ENCODE assay signal across 1 cellular context in the genomic region with DNA sequence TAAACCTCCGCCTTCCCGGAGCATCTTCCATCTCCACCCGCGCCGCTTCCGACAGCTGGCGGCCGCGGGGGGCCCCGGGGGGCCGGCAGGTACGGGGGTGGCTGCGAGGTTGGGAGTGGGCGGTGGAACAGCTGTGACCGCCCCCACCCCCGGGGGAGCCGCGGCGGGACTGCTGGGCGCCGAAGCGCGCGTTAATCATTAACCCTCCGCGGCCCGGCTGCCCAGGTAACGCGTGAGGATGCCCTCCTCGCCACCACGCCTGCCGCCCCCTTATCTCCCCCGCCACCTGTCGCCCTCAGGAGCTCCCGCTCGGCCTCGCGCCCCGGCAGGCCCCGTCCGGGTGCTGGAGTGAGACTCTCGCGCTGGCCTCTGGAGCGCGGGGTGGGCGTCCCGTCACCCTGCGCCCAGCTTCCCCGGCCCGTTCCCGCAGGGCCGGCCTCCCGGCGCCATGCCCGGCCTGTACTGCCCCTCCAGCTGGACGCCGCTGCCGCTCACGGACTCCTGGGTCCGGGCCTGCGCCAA.
A peak's percentile ranks its signal among the peaks of the same experiment; 100 is the strongest.
TF ChIP-seq lines count a peak whose summit lies in the region.

No MANE protein-coding gene starts in this region.

TF ChIP-seq in HepG2, 621 proteins besides CTCF, POLR2A, EP300 and RAD21 (continued from another document and continues in another):
- TF ChIP-seq NFAT5 (CRISPR knock-in tag; IDR thresholded peaks at IDR 0.05) = no peak
- TF ChIP-seq PCBP1 (IDR thresholded peaks at IDR 0.05; ENCODE audit: borderline replicate concordance, low read depth, low read length) = no peak
- TF ChIP-seq ZNF772 (CRISPR knock-in tag; IDR thresholded peaks at IDR 0.05) = no peak
- TF ChIP-seq, protein P1, sequence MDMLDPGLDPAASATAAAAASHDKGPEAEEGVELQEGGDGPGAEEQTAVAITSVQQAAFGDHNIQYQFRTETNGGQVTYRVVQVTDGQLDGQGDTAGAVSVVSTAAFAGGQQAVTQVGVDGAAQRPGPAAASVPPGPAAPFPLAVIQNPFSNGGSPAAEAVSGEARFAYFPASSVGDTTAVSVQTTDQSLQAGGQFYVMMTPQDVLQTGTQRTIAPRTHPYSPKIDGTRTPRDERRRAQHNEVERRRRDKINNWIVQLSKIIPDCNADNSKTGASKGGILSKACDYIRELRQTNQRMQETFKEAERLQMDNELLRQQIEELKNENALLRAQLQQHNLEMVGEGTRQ (IDR thresholded peaks at IDR 0.05; ENCODE audit: low read depth, low read length) = no peak
- TF ChIP-seq, protein P1 (CRISPR knock-in tag; IDR thresholded peaks at IDR 0.05; ENCODE audit: borderline replicate concordance) = no peak
- no peak for TF ChIP-seq NCOA1 (CRISPR knock-in tag; IDR thresholded peaks at IDR 0.05)
- 0 out of 2 replicates have a peak, but pooled peaks have one; percentile 60 for TF ChIP-seq ZFP82 (CRISPR knock-in tag; IDR thresholded peaks at IDR 0.05; ENCODE audit: borderline replicate concordance)
- no peak for TF ChIP-seq NFE2L1 (CRISPR knock-in tag; IDR thresholded peaks at IDR 0.05; ENCODE audit: borderline replicate concordance)
- no peak for TF ChIP-seq ZNF282 (IDR thresholded peaks at IDR 0.05; ENCODE audit: partially characterized antibody)
- no peak for TF ChIP-seq SRSF4 (IDR thresholded peaks at IDR 0.05; ENCODE audit: low read depth, low read length, poor library complexity, severe bottlenecking)
- TF ChIP-seq REPIN1 (CRISPR knock-in tag; IDR thresholded peaks at IDR 0.05; ENCODE audit: borderline replicate concordance, low read depth) = 0 out of 2 replicates have a peak, but pooled peaks have one; percentile 57
- no peak for TF ChIP-seq FOXK2 (IDR thresholded peaks at IDR 0.05)
- no peak for TF ChIP-seq ZNF660 (CRISPR knock-in tag; IDR thresholded peaks at IDR 0.05; ENCODE audit: borderline replicate concordance, low read depth)
- TF ChIP-seq MED13 (CRISPR knock-in tag; IDR thresholded peaks at IDR 0.05) = no peak
- TF ChIP-seq NAIF1 (CRISPR knock-in tag; IDR thresholded peaks at IDR 0.05; ENCODE audit: borderline replicate concordance) = no peak
- TF ChIP-seq NFATC3 (CRISPR knock-in tag; IDR thresholded peaks at IDR 0.05) = no peak
- TF ChIP-seq ZNF33A (CRISPR knock-in tag; IDR thresholded peaks at IDR 0.05; ENCODE audit: borderline replicate concordance) = no peak
- TF ChIP-seq ZSCAN22 (CRISPR knock-in tag; IDR thresholded peaks at IDR 0.05) = no peak
- TF ChIP-seq, protein P2, sequence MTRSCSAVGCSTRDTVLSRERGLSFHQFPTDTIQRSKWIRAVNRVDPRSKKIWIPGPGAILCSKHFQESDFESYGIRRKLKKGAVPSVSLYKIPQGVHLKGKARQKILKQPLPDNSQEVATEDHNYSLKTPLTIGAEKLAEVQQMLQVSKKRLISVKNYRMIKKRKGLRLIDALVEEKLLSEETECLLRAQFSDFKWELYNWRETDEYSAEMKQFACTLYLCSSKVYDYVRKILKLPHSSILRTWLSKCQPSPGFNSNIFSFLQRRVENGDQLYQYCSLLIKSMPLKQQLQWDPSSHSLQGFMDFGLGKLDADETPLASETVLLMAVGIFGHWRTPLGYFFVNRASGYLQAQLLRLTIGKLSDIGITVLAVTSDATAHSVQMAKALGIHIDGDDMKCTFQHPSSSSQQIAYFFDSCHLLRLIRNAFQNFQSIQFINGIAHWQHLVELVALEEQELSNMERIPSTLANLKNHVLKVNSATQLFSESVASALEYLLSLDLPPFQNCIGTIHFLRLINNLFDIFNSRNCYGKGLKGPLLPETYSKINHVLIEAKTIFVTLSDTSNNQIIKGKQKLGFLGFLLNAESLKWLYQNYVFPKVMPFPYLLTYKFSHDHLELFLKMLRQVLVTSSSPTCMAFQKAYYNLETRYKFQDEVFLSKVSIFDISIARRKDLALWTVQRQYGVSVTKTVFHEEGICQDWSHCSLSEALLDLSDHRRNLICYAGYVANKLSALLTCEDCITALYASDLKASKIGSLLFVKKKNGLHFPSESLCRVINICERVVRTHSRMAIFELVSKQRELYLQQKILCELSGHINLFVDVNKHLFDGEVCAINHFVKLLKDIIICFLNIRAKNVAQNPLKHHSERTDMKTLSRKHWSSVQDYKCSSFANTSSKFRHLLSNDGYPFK (CRISPR knock-in tag; IDR thresholded peaks at IDR 0.05; ENCODE audit: borderline replicate concordance) = no peak
- TF ChIP-seq RBM39 (IDR thresholded peaks at IDR 0.05; ENCODE audit: low read depth, low read length, poor library complexity, severe bottlenecking) = no peak
- no peak for TF ChIP-seq SMARCC2 (IDR thresholded peaks at IDR 0.05)
- 0 out of 2 replicates have a peak, but pooled peaks have one; percentile 11 for TF ChIP-seq SALL1 (CRISPR knock-in tag; IDR thresholded peaks at IDR 0.05)
- no peak for TF ChIP-seq ZNF280B (CRISPR knock-in tag; IDR thresholded peaks at IDR 0.05; ENCODE audit: borderline replicate concordance)
- TF ChIP-seq ZFX (CRISPR knock-in tag; IDR thresholded peaks at IDR 0.05; ENCODE audit: low read depth) = peak; percentile 25; the same call in 1 of the 2 replicates
- no peak for TF ChIP-seq GFI1 (CRISPR knock-in tag; IDR thresholded peaks at IDR 0.05; ENCODE audit: borderline replicate concordance)
- no peak for TF ChIP-seq GATAD2A (CRISPR knock-in tag; IDR thresholded peaks at IDR 0.05)
- TF ChIP-seq, protein P3, sequence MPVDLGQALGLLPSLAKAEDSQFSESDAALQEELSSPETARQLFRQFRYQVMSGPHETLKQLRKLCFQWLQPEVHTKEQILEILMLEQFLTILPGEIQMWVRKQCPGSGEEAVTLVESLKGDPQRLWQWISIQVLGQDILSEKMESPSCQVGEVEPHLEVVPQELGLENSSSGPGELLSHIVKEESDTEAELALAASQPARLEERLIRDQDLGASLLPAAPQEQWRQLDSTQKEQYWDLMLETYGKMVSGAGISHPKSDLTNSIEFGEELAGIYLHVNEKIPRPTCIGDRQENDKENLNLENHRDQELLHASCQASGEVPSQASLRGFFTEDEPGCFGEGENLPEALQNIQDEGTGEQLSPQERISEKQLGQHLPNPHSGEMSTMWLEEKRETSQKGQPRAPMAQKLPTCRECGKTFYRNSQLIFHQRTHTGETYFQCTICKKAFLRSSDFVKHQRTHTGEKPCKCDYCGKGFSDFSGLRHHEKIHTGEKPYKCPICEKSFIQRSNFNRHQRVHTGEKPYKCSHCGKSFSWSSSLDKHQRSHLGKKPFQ (CRISPR knock-in tag; IDR thresholded peaks at IDR 0.05; ENCODE audit: insufficient replicate concordance) = no peak
- TF ChIP-seq, protein P4, sequence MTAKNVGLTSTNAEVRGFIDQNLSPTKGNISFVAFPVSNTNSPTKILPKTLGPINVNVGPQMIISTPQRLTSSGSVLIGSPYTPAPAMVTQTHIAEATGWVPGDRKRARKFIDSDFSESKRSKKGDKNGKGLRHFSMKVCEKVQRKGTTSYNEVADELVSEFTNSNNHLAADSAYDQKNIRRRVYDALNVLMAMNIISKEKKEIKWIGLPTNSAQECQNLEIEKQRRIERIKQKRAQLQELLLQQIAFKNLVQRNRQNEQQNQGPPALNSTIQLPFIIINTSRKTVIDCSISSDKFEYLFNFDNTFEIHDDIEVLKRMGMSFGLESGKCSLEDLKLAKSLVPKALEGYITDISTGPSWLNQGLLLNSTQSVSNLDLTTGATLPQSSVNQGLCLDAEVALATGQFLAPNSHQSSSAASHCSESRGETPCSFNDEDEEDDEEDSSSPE (CRISPR knock-in tag; IDR thresholded peaks at IDR 0.05) = peak; percentile 32
- no peak for TF ChIP-seq ZIK1 (CRISPR knock-in tag; IDR thresholded peaks at IDR 0.05; ENCODE audit: borderline replicate concordance, low read depth)
- no peak for TF ChIP-seq ETV5 (CRISPR knock-in tag; IDR thresholded peaks at IDR 0.05; ENCODE audit: borderline replicate concordance)
- TF ChIP-seq ZNF564 (CRISPR knock-in tag; IDR thresholded peaks at IDR 0.05) = no peak
- TF ChIP-seq KDM4B (CRISPR knock-in tag; IDR thresholded peaks at IDR 0.05) = no peak
- TF ChIP-seq HNRNPUL1 (IDR thresholded peaks at IDR 0.05; ENCODE audit: low read depth, low read length) = peak; percentile 97
- 0 out of 2 replicates have a peak, but pooled peaks have one; percentile 24 for TF ChIP-seq KDM5B (CRISPR knock-in tag; IDR thresholded peaks at IDR 0.05; ENCODE audit: borderline replicate concordance)
- no peak for TF ChIP-seq SNAPC4 (CRISPR knock-in tag; IDR thresholded peaks at IDR 0.05)
- TF ChIP-seq PRPF4 (IDR thresholded peaks at IDR 0.05; ENCODE audit: low read depth, low read length, poor library complexity, severe bottlenecking) = no peak
- no peak for TF ChIP-seq ATM (IDR thresholded peaks at IDR 0.05; ENCODE audit: borderline replicate concordance)
- TF ChIP-seq CEBPG (CRISPR knock-in tag; IDR thresholded peaks at IDR 0.05) = no peak
- TF ChIP-seq RFX5 (IDR thresholded peaks at IDR 0.05; ENCODE audit: low read depth, low read length) = no peak
- no peak for TF ChIP-seq ZNF768 (CRISPR knock-in tag; IDR thresholded peaks at IDR 0.05)
- no peak for TF ChIP-seq ZNF644 (CRISPR knock-in tag; IDR thresholded peaks at IDR 0.05; ENCODE audit: low read depth)
